ENCODE assay signal across 18 cellular contexts in genomic region chr5:39580702-39581498, GRCh38.
DNase-seq lines count a peak whose midpoint lies in the region; ATAC-seq and TF ChIP-seq lines count a peak whose summit lies in the region.
"Had no signal": no experiment of that assay in that cellular context is flagged by ENCODE, and none has a peak within 500 bp of the region (broad histone marks: within the 10 kb centered on the region; RNA-seq: fewer than 3 reads in every experiment).

No MANE protein-coding gene starts in this region.

- no peaks in the 10 kb centered on the region for H3K9me1 ChIP-seq in IMR-90 (ENCODE audit: insufficient read depth, low read length)

- no TSS peak for BruUV-seq in IMR-90 (replicated peaks; lab: Mats Ljungman, UMichigan)

- H3K27ac ChIP-seq in IMR-90 (ENCODE audit: insufficient read depth, low read length) (no peak overlapping the region), spleen (no peak overlapping the region)
- H3K27ac ChIP-seq: cardiac muscle cell, esophagus muscularis mucosa, SJSA1, uterus had no signal

- TF ChIP-seq CTCF in AG10803 (conservative IDR thresholded peaks at IDR 0.05; ENCODE audit: low read length) (no peak), IMR-90 (conservative IDR thresholded peaks at IDR 0.05; ENCODE audit: low read depth, low read length) (no peak), mesothelial cell of epicardium (IDR thresholded peaks at IDR 0.05; ENCODE audit: unreplicated experiment) (no peak), spleen (IDR thresholded peaks at IDR 0.05 in 8 of 11, conservative IDR thresholded peaks at IDR 0.05 in 3 of 11) (no peak)

- no peaks in the 10 kb centered on the region for H3K9me3 Mint-ChIP-seq in mesothelial cell of epicardium
- H3K9me3 Mint-ChIP-seq: activated T-helper 1 cell treated with anti-CD3 and anti-CD28 coated beads, Interleukin-12 subunit alpha, Interleukin-12 subunit beta, Interleukin-2, Interleukin-4 antibody, amounts not matched to agents 30 ng/mL and 10 ng/mL and 1 ng/mL, durations not matched to agents 14 hours and 24 hours and 36 hours; CD8-positive, alpha-beta memory T cell; naive thymus-derived CD8-positive, alpha-beta T cell had no signal

- H2BK120ac ChIP-seq in IMR-90 (ENCODE audit: low read depth, low read length): no peak overlapping the region

- H4K8ac ChIP-seq in IMR-90 (ENCODE audit: low read depth in 2 of 2, low read length in 2 of 2): no peak overlapping the region

- H3K9ac ChIP-seq in IMR-90 (ENCODE audit: low read depth, low read length): no peak overlapping the region

- no peak overlapping the region for H3K18ac ChIP-seq in IMR-90 (ENCODE audit: low read depth, low read length)

- H2AK9ac ChIP-seq in IMR-90 (replicated peaks; ENCODE audit: low read depth, low read length, poor library complexity): no peak overlapping the region

- H3K4me1 ChIP-seq in IMR-90 (ENCODE audit: control insufficient read depth, insufficient read depth, low read length) (no peaks in the 10 kb centered on the region), spleen (peaks cover 0 to 16% (median 8%) of the 10 kb centered on the region in 6 donors)
- H3K4me1 ChIP-seq: esophagus muscularis mucosa, uterus had no signal

- no peak for TF ChIP-seq POLR2A in IMR-90 (IDR thresholded peaks at IDR 0.05; ENCODE audit: low read depth, low read length)
- no peak for TF ChIP-seq POLR2A in spleen (IDR thresholded peaks at IDR 0.05)

- no peak overlapping the region for H4K5ac ChIP-seq in IMR-90 (ENCODE audit: low read depth, low read length)

- H3K36me3 ChIP-seq in IMR-90 (ENCODE audit: control insufficient read depth, insufficient read depth, low read length) (no peaks in the 10 kb centered on the region), spleen (no peaks in the 10 kb centered on the region)
- H3K36me3 ChIP-seq: cardiac muscle cell, esophagus muscularis mucosa, SJSA1, uterus had no signal

- in situ Hi-C loops in IMR-90 (cut with MboI; ENCODE audit: low sequenced_read_pairs): loop anchor here (10.0 kb wide), 3 partner anchors 114 to 1294 kb away; no protein-coding TSS in a partner anchor
- in situ Hi-C loops in KBM-7 (cut with MboI; ENCODE audit: low pct_unique_long_range_greater_than_20kb, low sequenced_read_pairs): loop anchor here (25.0 kb wide), 1 partner anchor 1156 kb away; no protein-coding TSS in a partner anchor

- ATAC-seq in IMR-90 (ENCODE audit: low read depth) (peak; percentile 53), HG03520 (IDR thresholded peaks at IDR 0.05; ENCODE audit: unreplicated experiment) (no peak)
- ATAC-seq: naive thymus-derived CD8-positive, alpha-beta T cell had no signal

- no peak overlapping the region for H3K23ac ChIP-seq in IMR-90 (ENCODE audit: low read depth, low read length)

- dilution Hi-C loops in IMR-90 (cut with HindIII; ENCODE audit: low sequenced_read_pairs, unreplicated experiment): no loop called here

- no peak overlapping the region for H2BK5ac ChIP-seq in IMR-90 (ENCODE audit: low read depth, low read length, poor library complexity, severe bottlenecking)

- H3K79me1 ChIP-seq in IMR-90 (ENCODE audit: low read depth in 1 of 2, low read length in 2 of 2): no peaks in the 10 kb centered on the region

- intact Hi-C loops in IMR-90 (cut with micrococcal nuclease) (loop anchor here (1.0 to 10.0 kb wide), 3 partner anchors 131 to 1104 kb away; no protein-coding TSS in a partner anchor), spleen (cut with DNase I; ENCODE audit: low total_unique reads) (loop anchor here (10.0 kb wide), 1 partner anchor 364 kb away; no protein-coding TSS in a partner anchor)

- DNase-seq in AG10803 (ENCODE audit: low read depth) (peak; percentile 91), IMR-90 (peak; percentile 37), dedifferentiated amniotic fluid mesenchymal stem cell (ENCODE audit: extremely low spot score) (peak; percentile 89), mesothelial cell of epicardium (ENCODE audit: low spot score in 2 of 2, unreplicated experiment in 2 of 2) (no peak), KBM-7 (no peak), 8988T (no peak), spleen (no peak)
- DNase-seq: activated CD4-positive, alpha-beta T cell treated with anti-CD3 and anti-CD28 coated beads for 48 hours; CD8-positive, alpha-beta memory T cell; naive thymus-derived CD8-positive, alpha-beta T cell; NCI-H524 treated with DMSO at 0.1 percent for 48 hours; stimulated activated CD4-positive, alpha-beta T cell treated with anti-CD3 and anti-CD28 coated beads, Interleukin-12 subunit alpha, Interleukin-12 subunit beta, amount 100 ng/mL, for 4 hours; uterus had no signal

- H2AK5ac ChIP-seq in IMR-90 (ENCODE audit: low read depth, low read length): no peak overlapping the region

- H3K9me3 ChIP-seq in IMR-90 (ENCODE audit: control insufficient read depth, insufficient read depth, low read length): no peaks in the 10 kb centered on the region
- no peaks in the 10 kb centered on the region for H3K9me3 ChIP-seq in spleen
- H3K9me3 ChIP-seq: esophagus muscularis mucosa, SJSA1, uterus had no signal

- H4K20me1 ChIP-seq in IMR-90 (ENCODE audit: insufficient read depth, low read length): no peaks in the 10 kb centered on the region

- no peak overlapping the region for H3K56ac ChIP-seq in IMR-90 (ENCODE audit: extremely low read depth, insufficient read depth, low read length)

- no peak overlapping the region for H2AFZ ChIP-seq in IMR-90 (replicated peaks; ENCODE audit: low read length, poor library complexity)

- no peaks in the 10 kb centered on the region for H3K27me3 Mint-ChIP-seq in mesothelial cell of epicardium (ENCODE audit: low read depth)

- H2BK20ac ChIP-seq in IMR-90 (ENCODE audit: low read depth, low read length): no peak overlapping the region

- H3K14ac ChIP-seq in IMR-90 (replicated peaks; ENCODE audit: low read depth, low read length): no peak overlapping the region

- H3K27me3 ChIP-seq in IMR-90 (ENCODE audit: control insufficient read depth, insufficient read depth, low read length) (peaks cover 13% of the 10 kb centered on the region), spleen (replicated peaks in 1 of 7) (no peaks in the 10 kb centered on the region)
- H3K27me3 ChIP-seq: cardiac muscle cell, SJSA1, uterus had no signal

- no peak overlapping the region for H2BK15ac ChIP-seq in IMR-90 (ENCODE audit: low read depth, low read length)

- no peak overlapping the region for H3K4me3 Mint-ChIP-seq in mesothelial cell of epicardium
- H3K4me3 Mint-ChIP-seq: activated T-helper 1 cell treated with anti-CD3 and anti-CD28 coated beads, Interleukin-12 subunit alpha, Interleukin-12 subunit beta, Interleukin-2, Interleukin-4 antibody, amounts not matched to agents 30 ng/mL and 10 ng/mL and 1 ng/mL, durations not matched to agents 14 hours and 24 hours and 36 hours; CD8-positive, alpha-beta memory T cell had no signal

- no CpG with 5 or more reads among the region's 1 CpG for WGBS in IMR-90 (ENCODE audit: extremely low coverage in 2 of 2, insufficient read length in 1 of 2), 2 experiments
- 2 to 18% (median 6%) methylated on average over 1 of the region's 1 CpG for WGBS in spleen, 5 donors

- CTCF ChIA-PET in IMR-90 (lab: Yijun Ruan, JAX): interaction anchor here (0.6 to 1.2 kb wide), 5 partner anchors 10 to 358 kb away, joined by 3 to 6 read pairs (median 3); no protein-coding TSS in a partner anchor

- H3K4me2 ChIP-seq in IMR-90 (ENCODE audit: low read depth, low read length): no peak overlapping the region

- H3K27ac Mint-ChIP-seq in mesothelial cell of epicardium: peak overlapping the region; percentile 91
- H3K27ac Mint-ChIP-seq: activated T-helper 1 cell treated with anti-CD3 and anti-CD28 coated beads, Interleukin-12 subunit alpha, Interleukin-12 subunit beta, Interleukin-2, Interleukin-4 antibody, amounts not matched to agents 30 ng/mL and 10 ng/mL and 1 ng/mL, durations not matched to agents 14 hours and 24 hours and 36 hours; CD8-positive, alpha-beta memory T cell had no signal

- peaks cover 42% of the 10 kb centered on the region for H3K4me1 Mint-ChIP-seq in mesothelial cell of epicardium

- no peak overlapping the region for H3K4ac ChIP-seq in IMR-90 (ENCODE audit: low read depth, low read length)

- no peak overlapping the region for H4K91ac ChIP-seq in IMR-90 (ENCODE audit: insufficient read depth, low read depth, low read length)

- POLR2A ChIA-PET in IMR-90 (lab: Charles Lee; ENCODE audit: unreplicated experiment): no interaction called here

- TF ChIP-seq RAD21 in IMR-90 (IDR thresholded peaks at IDR 0.05; ENCODE audit: low read length): no peak

- H3K36me3 Mint-ChIP-seq in mesothelial cell of epicardium: no peaks in the 10 kb centered on the region
- H3K36me3 Mint-ChIP-seq: CD8-positive, alpha-beta memory T cell; naive thymus-derived CD8-positive, alpha-beta T cell had no signal

- no peak overlapping the region for H3K4me3 ChIP-seq in AG10803 (ENCODE audit: low read length)
- H3K4me3 ChIP-seq in IMR-90 (ENCODE audit: insufficient read depth, low read depth, low read length): no peak overlapping the region
- H3K4me3 ChIP-seq in spleen: no peak overlapping the region
- H3K4me3 ChIP-seq: cardiac muscle cell, esophagus muscularis mucosa, SJSA1, uterus had no signal

TF ChIP-seq in IMR-90, 13 proteins besides CTCF, POLR2A, EP300 and RAD21:
- TF ChIP-seq NFE2L2 (IDR thresholded peaks at IDR 0.05; ENCODE audit: low read depth, low read length) (no peak), CEBPB (IDR thresholded peaks at IDR 0.05; ENCODE audit: low read depth, low read length) (peak; percentile 59)
TF ChIP-seq in IMR-90: peak in this region for 1.

Comparison
In these comparisons a context has a peak if more than half of its experiments do, and no peak if none do; other contexts are left out.
1. DNase-seq: peak in AG10803 (single experiment), IMR-90 (single experiment) and dedifferentiated amniotic fluid mesenchymal stem cell (single experiment); none in mesothelial cell of epicardium (0 of 2), KBM-7 (single experiment), 8988T (single experiment) and spleen (single experiment).